In the genomic region with DNA sequence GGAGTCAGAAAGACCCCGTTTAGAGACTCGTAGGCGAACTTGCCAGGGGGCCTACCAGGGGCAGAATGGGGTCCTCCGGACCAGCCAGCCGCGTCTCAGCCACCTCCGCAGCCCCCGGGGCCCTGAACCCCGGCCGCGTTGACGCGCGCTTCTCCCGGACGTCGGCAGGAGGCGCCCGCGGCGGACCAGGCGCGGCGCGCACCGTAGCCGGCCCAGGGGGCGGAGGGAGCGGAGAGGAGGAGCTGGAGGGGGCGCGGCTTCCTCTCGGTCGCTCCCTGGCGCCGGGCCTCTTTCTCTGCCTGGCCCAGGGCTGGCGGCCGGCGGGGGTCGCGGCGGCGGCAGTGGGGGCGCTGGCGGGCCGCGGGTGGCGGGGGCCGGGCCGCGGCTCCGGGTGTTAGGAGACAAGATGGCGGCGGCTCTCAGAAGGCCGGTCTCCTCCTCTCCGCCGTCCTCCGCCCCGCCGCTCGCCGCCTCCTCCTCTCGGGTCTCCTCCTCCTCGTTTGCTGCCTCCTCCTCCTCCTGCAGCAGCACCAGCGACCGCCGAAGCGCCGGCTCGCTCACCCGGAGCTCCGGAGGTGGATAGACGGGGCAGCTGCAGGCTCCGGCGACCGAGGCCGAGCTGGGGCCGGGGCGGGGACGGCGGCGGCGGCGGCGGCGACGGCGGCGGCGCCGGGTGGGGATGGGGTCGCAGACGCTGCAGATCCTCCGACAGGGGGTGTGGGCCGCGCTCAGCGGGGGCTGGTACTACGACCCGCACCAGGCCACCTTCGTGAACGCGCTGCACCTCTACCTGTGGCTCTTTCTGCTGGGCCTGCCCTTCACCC, we compare ENCODE assay signal across 8 cellular contexts.
DNase-seq lines count a peak whose midpoint lies in the region; ATAC-seq and TF ChIP-seq lines count a peak whose summit lies in the region.

A gene (plus strand): TSS at position 288 of the 824 bp plus-strand sequence. CDS start 392 bp downstream, at position 680.

- TF ChIP-seq CTCF in AG04449 (IDR thresholded peaks at IDR 0.05; ENCODE audit: insufficient read depth, low read length, missing control alignments): peak; percentile 79

- CTCF ChIA-PET in AG04449 (lab: Yijun Ruan, JAX): interaction anchor here (0.6 to 4.3 kb wide), 39 partner anchors 8 to 305 kb away, joined by 3 to 61 read pairs (median 5); no protein-coding TSS in a partner anchor

- peak within 1 kb of the TSS; percentile 88 for H3K4me3 ChIP-seq in AG04449 (ENCODE audit: low read depth, low read length)

- POLR2A ChIA-PET in AG04449 (lab: Yijun Ruan, JAX): interaction anchor here (0.6 to 1.0 kb wide), 5 partner anchors 13 to 51 kb away, joined by 3 to 4 read pairs (median 3); no protein-coding TSS in a partner anchor

- ATAC-seq in GM18870 (IDR thresholded peaks at IDR 0.05; ENCODE audit: unreplicated experiment): peak; percentile 42
- peak; percentile 69 for ATAC-seq in HG03108 (IDR thresholded peaks at IDR 0.05; ENCODE audit: unreplicated experiment)

- DNase-seq in AG04449 (ENCODE audit: low read depth, low spot score) (peak; percentile 36), NCI-H226 (peak; percentile 81), caudate nucleus (lab: John Stamatoyannopoulos, UW) (peak in 59 of 61 donors; percentile 16 to 90 (median 78)), islet precursor cell (peak; percentile 94)
- DNase-seq in activated CD4-positive, CD25-positive, alpha-beta regulatory T cell (lab: John Stamatoyannopoulos, UW): peak; percentile 74 to 89 (median 80)
- peak; percentile 81 to 86 (median 83) for DNase-seq in stimulated activated CD4-positive, alpha-beta T cell treated with anti-CD3 and anti-CD28 coated beads, Interleukin-12 subunit alpha, Interleukin-12 subunit beta, amount 100 ng/mL, for 48 hours (ENCODE audit: low read depth in 2 of 3, low spot score in 1 of 3)

- H3K27ac ChIP-seq in caudate nucleus (ENCODE audit: low read depth, low read length): peak within 1 kb of the TSS; percentile 78

Comparison
In these comparisons a context has a peak if more than half of its experiments do, and no peak if none do; other contexts are left out.
1. Peak in every context shown above with its lines: DNase-seq, ATAC-seq, H3K4me3 ChIP-seq and H3K27ac ChIP-seq.
2. DNase-seq: peak in every context shown above with its lines; median percentile 94 in islet precursor cell; 83 in stimulated activated CD4-positive, alpha-beta T cell treated with anti-CD3 and anti-CD28 coated beads, Interleukin-12 subunit alpha, Interleukin-12 subunit beta, amount 100 ng/mL, for 48 hours; 81 in NCI-H226; 80 in activated CD4-positive, CD25-positive, alpha-beta regulatory T cell; 78 in caudate nucleus; 36 in AG04449.